Comparison of ENCODE assay signal across 2 cellular contexts in genomic region chr10:5557040-5557721, GRCh38.
TF ChIP-seq lines count a peak whose summit lies in the region.

No MANE protein-coding gene starts in this region.

TF ChIP-seq in K562, 482 proteins besides CTCF, POLR2A, EP300 and RAD21:
- peak; percentile 73 for TF ChIP-seq L3MBTL2 (IDR thresholded peaks at IDR 0.05)
- peak; percentile 69 for TF ChIP-seq ZBTB33 (CRISPR knock-in tag; IDR thresholded peaks at IDR 0.05)
- TF ChIP-seq BMI1 (IDR thresholded peaks at IDR 0.05; ENCODE audit: low read length) = no peak
- TF ChIP-seq NBN (IDR thresholded peaks at IDR 0.05; ENCODE audit: low read depth) = no peak
TF ChIP-seq in K562: peak in this region for 2.

TF ChIP-seq in SK-N-SH, 30 proteins besides CTCF, POLR2A, EP300 and RAD21:
- TF ChIP-seq FOXM1 (IDR thresholded peaks at IDR 0.05; ENCODE audit: low read depth) (no peak), MXI1 (IDR thresholded peaks at IDR 0.05; ENCODE audit: low read depth, low read length) (no peak), RXRA (IDR thresholded peaks at IDR 0.05; ENCODE audit: borderline replicate concordance, low read depth) (no peak), RFX5 (IDR thresholded peaks at IDR 0.05; ENCODE audit: low read length) (no peak), PBX3 (IDR thresholded peaks at IDR 0.05) (no peak), MAX (IDR thresholded peaks at IDR 0.05; ENCODE audit: low read depth) (no peak), CHD2 (IDR thresholded peaks at IDR 0.05; ENCODE audit: low read length, partially characterized antibody) (no peak), TEAD4 (IDR thresholded peaks at IDR 0.05; ENCODE audit: borderline replicate concordance, insufficient read depth) (no peak), FOXJ3 (CRISPR knock-in tag; IDR thresholded peaks at IDR 0.05) (no peak), MEF2A (IDR thresholded peaks at IDR 0.05; ENCODE audit: borderline replicate concordance, low read depth) (no peak), USF1 (IDR thresholded peaks at IDR 0.05; ENCODE audit: borderline replicate concordance, low read depth) (no peak), NRF1 (IDR thresholded peaks at IDR 0.05; ENCODE audit: low read depth, low read length) (no peak), TCF12 (IDR thresholded peaks at IDR 0.05) (no peak), POLR2AphosphoS5 (IDR thresholded peaks at IDR 0.05; ENCODE audit: low read depth, low read length) (no peak), FOSL2 (IDR thresholded peaks at IDR 0.05; ENCODE audit: borderline replicate concordance, low read depth) (no peak), YY1 (IDR thresholded peaks at IDR 0.05; ENCODE audit: low read depth) (no peak), IRF3 (IDR thresholded peaks at IDR 0.05; ENCODE audit: low read depth, low read length) (no peak), USF2 (IDR thresholded peaks at IDR 0.05; ENCODE audit: borderline replicate concordance, low read depth, low read length) (no peak), REST (IDR thresholded peaks at IDR 0.05; ENCODE audit: low read depth, low read length) (no peak)
